Comparison of ENCODE assay signal across 23 cellular contexts in the genomic region with DNA sequence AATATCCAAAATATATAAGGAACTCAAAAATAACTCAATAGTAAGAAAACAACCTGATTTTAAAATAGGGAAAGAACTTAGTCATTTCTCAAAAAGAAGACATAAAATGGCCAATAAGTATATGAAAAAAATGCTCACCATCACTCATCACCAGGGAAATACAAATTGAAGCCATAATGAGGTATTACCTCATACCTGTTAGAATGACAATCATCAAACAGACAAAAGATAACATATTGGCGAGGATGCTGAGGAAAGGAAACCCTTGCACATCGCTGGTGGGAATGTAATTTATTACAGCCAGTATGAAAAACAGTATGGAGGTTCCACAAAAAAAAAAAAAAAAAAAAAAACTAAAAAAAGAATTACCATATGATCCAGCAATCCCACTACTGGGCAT. TPM values are rescaled to one million over a fixed set of nuclear protein-coding genes. Genes with fewer than 3 reads are reported as not detected.
A peak's percentile ranks its signal among the peaks of the same experiment; 100 is the strongest.
DNase-seq lines count a peak whose midpoint lies in the region; ATAC-seq, FAIRE-seq and TF ChIP-seq lines count a peak whose summit lies in the region.
"Had no signal": no experiment of that assay in that cellular context is flagged by ENCODE, and none has a peak within 500 bp of the region (broad histone marks: within the 10 kb centered on the region; RNA-seq: fewer than 3 reads in every experiment).

No MANE protein-coding gene starts in this region.

- H3K9me3 Mint-ChIP-seq in MCF 10A (ENCODE audit: unreplicated experiment), result no peaks in the 10 kb centered on the region
- no peaks in the 10 kb centered on the region for H3K9me3 Mint-ChIP-seq in astrocyte (ENCODE audit: unreplicated experiment)
- H3K9me3 Mint-ChIP-seq: CD4-positive, alpha-beta memory T cell; CD8-positive, alpha-beta memory T cell had no signal

- H3K4me3 Mint-ChIP-seq in MCF 10A (ENCODE audit: unreplicated experiment) (no peak overlapping the region), astrocyte (ENCODE audit: unreplicated experiment) (no peak overlapping the region)
- H3K4me3 Mint-ChIP-seq: CD14-positive monocyte; CD4-positive, CD25-positive, alpha-beta regulatory T cell had no signal

- H3K36me3 Mint-ChIP-seq in MCF 10A (ENCODE audit: insufficient read depth, unreplicated experiment) (peaks cover 15% of the 10 kb centered on the region), astrocyte (ENCODE audit: low read depth, unreplicated experiment) (peaks cover 4% of the 10 kb centered on the region)

- no peak overlapping the region for H3K27ac ChIP-seq in mammary epithelial cell (ENCODE audit: insufficient read depth, low read depth, low read length)
- H3K27ac ChIP-seq in astrocyte (ENCODE audit: low read depth, low read length), result no peak overlapping the region
- H3K27ac ChIP-seq: BLaER1 had no signal

- H3K9me3 ChIP-seq in mammary epithelial cell (replicated peaks; ENCODE audit: insufficient read depth, low read length) (no peaks in the 10 kb centered on the region), astrocyte (ENCODE audit: insufficient read depth, low read depth, low read length) (no peaks in the 10 kb centered on the region)
- H3K9me3 ChIP-seq: BE2C had no signal

- POLR2A ChIA-PET in MCF 10A (lab: Yijun Ruan, JAX), result interaction anchor here (0.7 to 0.8 kb wide), 2 partner anchors 37 to 71 kb away, joined by 3 read pairs; no protein-coding TSS in a partner anchor

- H3K9ac ChIP-seq in mammary epithelial cell (ENCODE audit: insufficient read depth, low read length) (no peak overlapping the region), astrocyte (ENCODE audit: low read length) (no peak overlapping the region)
- H3K9ac ChIP-seq: BLaER1 had no signal

- no peak overlapping the region for H3K4me2 ChIP-seq in mammary epithelial cell (ENCODE audit: insufficient read depth, low read depth, low read length)
- no peak overlapping the region for H3K4me2 ChIP-seq in astrocyte (ENCODE audit: low read length)
- H3K4me2 ChIP-seq: BLaER1 had no signal

- in situ Hi-C loops in mammary epithelial cell (cut with MboI; ENCODE audit: low sequenced_read_pairs in 2 of 2), result no loop called here

- dilution Hi-C loops in mammary epithelial cell (cut with HindIII; ENCODE audit: low sequenced_read_pairs), result no loop called here

- peaks cover 98% of the 10 kb centered on the region for H3K79me2 ChIP-seq in mammary epithelial cell (ENCODE audit: insufficient read depth, low read length)
- peaks cover 100% of the 10 kb centered on the region for H3K79me2 ChIP-seq in astrocyte (ENCODE audit: insufficient read depth, low read length)

- CTCF ChIA-PET in MCF 10A (lab: Yijun Ruan, JAX) (no interaction called here), mammary epithelial cell (lab: Charles Lee; ENCODE audit: low non-redundant PET) (no interaction called here)

- WGBS in mammary epithelial cell (ENCODE audit: low coverage, missing lambda C conversion rate), result 75% methylated on average over 2 of the region's 2 CpGs

- peaks cover 18% of the 10 kb centered on the region for H3K4me1 Mint-ChIP-seq in MCF 10A (ENCODE audit: insufficient read depth, unreplicated experiment)
- peaks cover 30% of the 10 kb centered on the region for H3K4me1 Mint-ChIP-seq in astrocyte (ENCODE audit: low read depth, unreplicated experiment)

- no peak for ATAC-seq in GM19455 (IDR thresholded peaks at IDR 0.05; ENCODE audit: unreplicated experiment)
- no peak for ATAC-seq in omental fat pad (ENCODE audit: low FRiP score)
- ATAC-seq: GM12878 had no signal

- intact Hi-C loops in MCF 10A (cut with micrococcal nuclease), result no loop called here
- intact Hi-C loops in mammary epithelial cell (cut with micrococcal nuclease), result no loop called here

- DNase-seq in MCF 10A (ENCODE audit: unreplicated experiment) (no peak), mammary epithelial cell (no peak), astrocyte (ENCODE audit: low read depth) (no peak), omental fat pad (ENCODE audit: low spot score) (no peak)
- DNase-seq: 8988T; ACHN; BE2C; C1 segment of cervical spinal cord; CD4-positive, alpha-beta memory T cell; CD4-positive, CD25-positive, alpha-beta regulatory T cell; CD8-positive, alpha-beta memory T cell; COR-L47; DMS153; DMS53; DMS79; DND-41; GDM1 had no signal

- H3K27me3 ChIP-seq in mammary epithelial cell (ENCODE audit: insufficient read depth, low read length), result no peaks in the 10 kb centered on the region
- H3K27me3 ChIP-seq in astrocyte (ENCODE audit: insufficient read depth, low read length), result no peaks in the 10 kb centered on the region
- H3K27me3 ChIP-seq: BE2C, BLaER1 had no signal

- BruUV-seq in MCF 10A (replicated peaks; lab: Mats Ljungman, UMichigan) (no TSS peak), mammary epithelial cell (replicated peaks; lab: Mats Ljungman, UMichigan) (no TSS peak)

- H3K36me3 ChIP-seq in mammary epithelial cell (ENCODE audit: insufficient read depth, low read length) (peaks cover 3% of the 10 kb centered on the region), astrocyte (ENCODE audit: insufficient read depth, low read length) (no peaks in the 10 kb centered on the region)
- H3K36me3 ChIP-seq: BE2C had no signal

- H3K4me3 ChIP-seq in mammary epithelial cell (replicated peaks in 1 of 3; ENCODE audit: insufficient read depth in 1 of 3, low read depth in 2 of 3, low read length in 3 of 3) (no peak overlapping the region), astrocyte (ENCODE audit: insufficient read depth, low read depth, low read length) (no peak overlapping the region)
- H3K4me3 ChIP-seq: BLaER1, GM12878 had no signal

- H4K20me1 ChIP-seq in mammary epithelial cell (ENCODE audit: insufficient read depth, low read length) (no peaks in the 10 kb centered on the region), astrocyte (ENCODE audit: insufficient read depth, low read length) (peaks cover 96% of the 10 kb centered on the region)

- FAIRE-seq in astrocyte (lab: Jason Lieb, UNC), result peak; percentile 5
- FAIRE-seq: A204.1, GM12878, GM12892 had no signal

- H2AFZ ChIP-seq in mammary epithelial cell (ENCODE audit: low read depth, low read length) (no peak overlapping the region), astrocyte (ENCODE audit: low read depth, low read length) (no peak overlapping the region)

- TF ChIP-seq CTCF in MCF 10A (IDR thresholded peaks at IDR 0.05; ENCODE audit: unreplicated experiment) (no peak), mammary epithelial cell (conservative IDR thresholded peaks at IDR 0.05 in 1 of 2, IDR thresholded peaks at IDR 0.05 in 1 of 2; ENCODE audit: extremely low read depth in 1 of 2, insufficient read depth in 1 of 2, low read depth in 1 of 2, low read length in 2 of 2) (no peak), astrocyte (IDR thresholded peaks at IDR 0.05; ENCODE audit: insufficient read depth, low read depth, low read length) (no peak), omental fat pad (IDR thresholded peaks at IDR 0.05) (no peak)

- H3K4me1 ChIP-seq in mammary epithelial cell (ENCODE audit: insufficient read depth, low read length) (no peaks in the 10 kb centered on the region), astrocyte (ENCODE audit: insufficient read depth, low read length) (no peaks in the 10 kb centered on the region)
- H3K4me1 ChIP-seq: BE2C, BLaER1 had no signal

- no peaks in the 10 kb centered on the region for H3K27me3 Mint-ChIP-seq in MCF 10A (ENCODE audit: insufficient read depth, unreplicated experiment)
- no peaks in the 10 kb centered on the region for H3K27me3 Mint-ChIP-seq in astrocyte (ENCODE audit: low read depth, unreplicated experiment)
- H3K27me3 Mint-ChIP-seq: CD4-positive, alpha-beta memory T cell; CD4-positive, CD25-positive, alpha-beta regulatory T cell; CD8-positive, alpha-beta memory T cell had no signal

- H3K27ac Mint-ChIP-seq in MCF 10A (ENCODE audit: low read depth, unreplicated experiment) (peak overlapping the region; percentile 58), astrocyte (ENCODE audit: unreplicated experiment) (no peak overlapping the region)
- H3K27ac Mint-ChIP-seq: CD4-positive, CD25-positive, alpha-beta regulatory T cell; CD8-positive, alpha-beta memory T cell had no signal

RNA-seq across cellular contexts. Expression of gene KPNA1, which starts 38.2 kb away (rescaled TPM):
- total RNA-seq in MCF 10A (2022) (101 and 104 TPM in 2 replicates), mammary epithelial cell (10 to 100 TPM; 70.0 to 95.3 TPM), astrocyte (160 and 165 TPM in 2 replicates), omental fat pad (10 to 100 TPM; 31.1 to 60.8 (median 46.7) TPM)
- polyA plus RNA-seq in mammary epithelial cell, result 44.1 TPM
- polyA minus RNA-seq in mammary epithelial cell, result 67.4 TPM
